In the genomic region with DNA sequence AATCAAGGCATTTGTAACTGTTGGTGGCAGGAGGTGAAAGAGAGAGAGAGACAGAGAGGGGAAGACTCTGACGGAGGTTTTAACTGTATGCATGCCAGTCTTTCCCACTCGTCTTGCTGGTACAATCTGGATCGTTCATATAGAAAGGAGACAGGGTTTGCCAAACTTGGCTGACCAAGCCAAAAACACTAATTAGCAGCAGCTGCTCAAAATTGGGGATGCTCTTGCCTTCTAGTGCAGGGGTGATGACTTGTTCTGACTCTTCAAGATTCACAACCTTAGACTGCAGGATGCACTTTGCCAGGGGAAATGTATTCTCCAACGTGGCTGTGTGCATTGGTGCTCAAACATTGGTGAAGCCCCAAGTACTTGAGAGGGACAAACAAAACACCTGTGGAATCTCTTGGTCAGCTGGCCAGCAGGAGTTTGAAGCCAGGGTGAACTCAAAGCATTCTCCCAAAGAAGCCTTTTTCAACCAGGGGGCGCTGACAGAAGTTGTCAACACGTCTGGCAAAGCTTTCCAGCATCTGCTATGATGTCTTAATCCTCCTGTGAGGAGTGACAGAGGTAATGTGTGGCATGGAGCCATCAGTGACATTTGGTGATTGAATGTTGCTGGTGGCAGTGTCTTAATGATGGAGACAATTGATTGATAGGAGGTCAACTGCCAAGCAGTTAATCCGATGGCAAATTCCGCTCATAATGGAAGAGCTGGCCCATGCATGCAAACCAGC, we compare ENCODE assay signal across 26 cellular contexts.
DNase-seq lines count a peak whose midpoint lies in the region; ATAC-seq and TF ChIP-seq lines count a peak whose summit lies in the region.
"Had no signal": no experiment of that assay in that cellular context is flagged by ENCODE, and none has a peak within 500 bp of the region (broad histone marks: within the 10 kb centered on the region; RNA-seq: fewer than 3 reads in every experiment).

No MANE protein-coding gene starts in this region.

- H2BK5ac ChIP-seq in mesendoderm (ENCODE audit: low read length), result no peak overlapping the region

- TF ChIP-seq CTCF in WTC11 (IDR thresholded peaks at IDR 0.05) (no peak), stomach (IDR thresholded peaks at IDR 0.05) (no peak)

- H3K4me1 ChIP-seq in Karpas-422 (ENCODE audit: low read length) (no peaks in the 10 kb centered on the region), mesendoderm (ENCODE audit: control insufficient read depth, low read depth, low read length) (no peaks in the 10 kb centered on the region), stomach (no peaks in the 10 kb centered on the region)
- H3K4me1 ChIP-seq: parathyroid adenoma, testis had no signal

- H3K4me3 ChIP-seq in Karpas-422 (ENCODE audit: low read length), result no peak overlapping the region
- H3K4me3 ChIP-seq in mesendoderm (ENCODE audit: low read length), result no peak overlapping the region
- H3K4me3 ChIP-seq in stomach, result no peak overlapping the region
- H3K4me3 ChIP-seq: GM12878, skin epidermis, testis had no signal

- H2AK5ac ChIP-seq in mesendoderm (ENCODE audit: low read length), result no peak overlapping the region

- DNase-seq in G401 (ENCODE audit: low spot score) (peak; percentile 50), Karpas-422 (peak; percentile 44), WTC11 (ENCODE audit: low spot score) (peak; percentile 29), mesendoderm (peak; percentile 30), NCI-H1417 (lab: John Stamatoyannopoulos, UW) (no peak), stomach (no peak), GOT3 (lab: John Stamatoyannopoulos, UW) (no peak)
- DNase-seq: activated CD8-positive, alpha-beta memory T cell treated with anti-CD3 and anti-CD28 coated beads, Interleukin-2, amount 50 U/mL, for 48 hours; activated CD8-positive, alpha-beta T cell treated with anti-CD3 and anti-CD28 coated beads for 36 hours; amygdala; CD4-positive, alpha-beta memory T cell; mammary epithelial cell; MV-4-11; NCI-H146; NK-92 treated with Interleukin-12 subunit alpha and Interleukin-12 subunit beta, amount 100 ng/mL, for 24 hours; PC-3; stimulated activated naive CD4-positive, alpha-beta T cell treated with Interleukin-2 at 50 U/mL for 16 hours; T-helper 2 cell; testis had no signal

- in situ Hi-C loops in G401 (cut with HindIII; ENCODE audit: low sequenced_read_pairs), result no loop called here

- H3K18ac ChIP-seq in mesendoderm (ENCODE audit: low read length), result no peak overlapping the region

- TF ChIP-seq POLR2A in stomach (IDR thresholded peaks at IDR 0.05), result no peak

- no peak for TF ChIP-seq EP300 in stomach (IDR thresholded peaks at IDR 0.05)

- CTCF ChIA-PET in WTC11 (lab: Charles Lee), result interaction anchor here (0.5 to 1.8 kb wide), 14 partner anchors 9 to 813 kb away, joined by 3 to 11 read pairs (median 4); no protein-coding TSS in a partner anchor

- no peak overlapping the region for H3K23ac ChIP-seq in mesendoderm (ENCODE audit: low read length)

- H3K27me3 Mint-ChIP-seq in WTC11 (ENCODE audit: low read depth), result no peaks in the 10 kb centered on the region
- H3K27me3 Mint-ChIP-seq: activated CD8-positive, alpha-beta T cell treated with anti-CD3 and anti-CD28 coated beads for 36 hours; activated naive CD4-positive, alpha-beta T cell treated with anti-CD3 and anti-CD28 coated beads, Interleukin-2, amount 50 U/mL, for 24 hours had no signal

- no peaks in the 10 kb centered on the region for H3K79me2 ChIP-seq in Karpas-422 (ENCODE audit: low read length)
- H3K79me2 ChIP-seq in mesendoderm (ENCODE audit: control insufficient read depth, insufficient read depth, low read length), result no peaks in the 10 kb centered on the region
- H3K79me2 ChIP-seq: parathyroid adenoma had no signal

- no peaks in the 10 kb centered on the region for H4K20me1 ChIP-seq in Karpas-422 (ENCODE audit: insufficient read depth, low read depth, low read length)

- WGBS in mesendoderm (ENCODE audit: extremely low coverage, insufficient coverage, low lambda C conversion rate), result no CpG with 5 or more reads among the region's 8 CpGs
- 45 to 52% (median 46%) methylated on average over 8 of the region's 8 CpGs for WGBS in stomach, 5 donors

- POLR2A ChIA-PET in WTC11 (lab: Charles Lee), result interaction anchor here (0.6 kb wide), 1 partner anchor 38 kb away, joined by 4 read pairs; no protein-coding TSS in a partner anchor

- intact Hi-C loops in stomach (cut with DNase I; ENCODE audit: low total_unique reads), result no loop called here

- H3K36me3 Mint-ChIP-seq in WTC11, result no peaks in the 10 kb centered on the region
- H3K36me3 Mint-ChIP-seq: activated naive CD4-positive, alpha-beta T cell treated with anti-CD3 and anti-CD28 coated beads, Interleukin-2, amount 50 U/mL, for 24 hours; CD4-positive, alpha-beta memory T cell had no signal

- H3K56ac ChIP-seq in mesendoderm (ENCODE audit: low read length), result no peak overlapping the region

- no peak overlapping the region for H2BK120ac ChIP-seq in mesendoderm (ENCODE audit: low read depth, low read length)

- H2BK15ac ChIP-seq in mesendoderm (replicated peaks; ENCODE audit: low read depth), result no peak overlapping the region

- H4K5ac ChIP-seq in mesendoderm (ENCODE audit: low read length), result no peak overlapping the region

- no peaks in the 10 kb centered on the region for H3K9me3 ChIP-seq in Karpas-422 (ENCODE audit: low read length)
- peaks cover 0 to 8% (median 2%) of the 10 kb centered on the region in 4 donors for H3K9me3 ChIP-seq in stomach
- H3K9me3 ChIP-seq: testis had no signal

- H3K9ac ChIP-seq in Karpas-422 (ENCODE audit: low read length) (no peak overlapping the region), mesendoderm (ENCODE audit: low read length) (no peak overlapping the region)
- H3K9ac ChIP-seq: parathyroid adenoma had no signal

- no peaks in the 10 kb centered on the region for H3K9me2 ChIP-seq in Karpas-422 (replicated peaks; ENCODE audit: insufficient read depth, low read length)

- no peak for ATAC-seq in WTC11
- ATAC-seq: activated CD8-positive, alpha-beta T cell treated with anti-CD3 and anti-CD28 coated beads for 36 hours; GM12878; PC-3 had no signal

- no peak overlapping the region for H3K4me3 Mint-ChIP-seq in WTC11
- H3K4me3 Mint-ChIP-seq: activated CD8-positive, alpha-beta T cell treated with anti-CD3 and anti-CD28 coated beads for 36 hours; activated naive CD4-positive, alpha-beta T cell treated with anti-CD3 and anti-CD28 coated beads, Interleukin-2, amount 50 U/mL, for 24 hours; activated T-helper 1 cell treated with anti-CD3 and anti-CD28 coated beads, Interleukin-12 subunit alpha, Interleukin-12 subunit beta, Interleukin-2, Interleukin-4 antibody, amounts not matched to agents 30 ng/mL and 10 ng/mL and 1 ng/mL, durations not matched to agents 14 hours and 24 hours and 36 hours; B cell; CD4-positive, alpha-beta memory T cell; neural crest cell had no signal

- H3K27ac ChIP-seq in Karpas-422 (ENCODE audit: low read length), result no peak overlapping the region
- no peak overlapping the region for H3K27ac ChIP-seq in mesendoderm (ENCODE audit: low read depth, low read length)
- H3K27ac ChIP-seq in stomach, result no peak overlapping the region
- H3K27ac ChIP-seq: parathyroid adenoma, skin epidermis, testis had no signal

- H3K27ac Mint-ChIP-seq in WTC11, result no peak overlapping the region
- H3K27ac Mint-ChIP-seq: activated CD8-positive, alpha-beta T cell treated with anti-CD3 and anti-CD28 coated beads for 36 hours; activated naive CD4-positive, alpha-beta T cell treated with anti-CD3 and anti-CD28 coated beads, Interleukin-2, amount 50 U/mL, for 24 hours; activated T-helper 1 cell treated with anti-CD3 and anti-CD28 coated beads, Interleukin-12 subunit alpha, Interleukin-12 subunit beta, Interleukin-2, Interleukin-4 antibody, amounts not matched to agents 30 ng/mL and 10 ng/mL and 1 ng/mL, durations not matched to agents 14 hours and 24 hours and 36 hours; B cell; CD4-positive, alpha-beta memory T cell had no signal

- no peaks in the 10 kb centered on the region for H3K79me1 ChIP-seq in mesendoderm (ENCODE audit: low read length)

- H3K27me3 ChIP-seq in Karpas-422 (ENCODE audit: low read length) (no peaks in the 10 kb centered on the region), mesendoderm (ENCODE audit: insufficient read depth, low read length, poor library complexity) (no peaks in the 10 kb centered on the region), stomach (no peaks in the 10 kb centered on the region)
- H3K27me3 ChIP-seq: testis had no signal

- H3K4me2 ChIP-seq in Karpas-422 (ENCODE audit: low read depth, low read length, poor library complexity, severe bottlenecking), result no peak overlapping the region
- H3K4me2 ChIP-seq in mesendoderm (ENCODE audit: low read length), result no peak overlapping the region

- H2AFZ ChIP-seq in Karpas-422 (ENCODE audit: low read length), result no peak overlapping the region
- H2AFZ ChIP-seq: parathyroid adenoma had no signal

- peaks cover 20% of the 10 kb centered on the region for H3K4me1 Mint-ChIP-seq in WTC11
- H3K4me1 Mint-ChIP-seq: activated naive CD4-positive, alpha-beta T cell treated with anti-CD3 and anti-CD28 coated beads, Interleukin-2, amount 50 U/mL, for 24 hours; B cell; CD4-positive, alpha-beta memory T cell had no signal

- H3K36me3 ChIP-seq in Karpas-422 (ENCODE audit: insufficient read depth, low read length), result no peaks in the 10 kb centered on the region
- no peaks in the 10 kb centered on the region for H3K36me3 ChIP-seq in mesendoderm (ENCODE audit: control insufficient read depth, insufficient read depth, low read length)
- H3K36me3 ChIP-seq in stomach, result no peaks in the 10 kb centered on the region

- no peak overlapping the region for H3K4ac ChIP-seq in mesendoderm (ENCODE audit: low read depth, low read length)

- no peak overlapping the region for H4K8ac ChIP-seq in mesendoderm (ENCODE audit: low read depth, low read length)

- peaks cover 17% of the 10 kb centered on the region for H3K9me3 Mint-ChIP-seq in WTC11
- H3K9me3 Mint-ChIP-seq: activated CD8-positive, alpha-beta T cell treated with anti-CD3 and anti-CD28 coated beads for 36 hours; activated naive CD4-positive, alpha-beta T cell treated with anti-CD3 and anti-CD28 coated beads, Interleukin-2, amount 50 U/mL, for 24 hours had no signal

TF ChIP-seq in WTC11, 78 proteins besides CTCF, POLR2A, EP300 and RAD21 (continues in another document):
- no peak for TF ChIP-seq ETV6 (CRISPR knock-in tag; IDR thresholded peaks at IDR 0.05)

Comparison
In these comparisons a context has a peak if more than half of its experiments do, and no peak if none do; other contexts are left out.
1. DNase-seq: peak in G401 (single experiment), Karpas-422 (single experiment), WTC11 (single experiment) and mesendoderm (single experiment); none in NCI-H1417 (0 of 3), stomach (single experiment) and GOT3 (single experiment).